In the genomic region with DNA sequence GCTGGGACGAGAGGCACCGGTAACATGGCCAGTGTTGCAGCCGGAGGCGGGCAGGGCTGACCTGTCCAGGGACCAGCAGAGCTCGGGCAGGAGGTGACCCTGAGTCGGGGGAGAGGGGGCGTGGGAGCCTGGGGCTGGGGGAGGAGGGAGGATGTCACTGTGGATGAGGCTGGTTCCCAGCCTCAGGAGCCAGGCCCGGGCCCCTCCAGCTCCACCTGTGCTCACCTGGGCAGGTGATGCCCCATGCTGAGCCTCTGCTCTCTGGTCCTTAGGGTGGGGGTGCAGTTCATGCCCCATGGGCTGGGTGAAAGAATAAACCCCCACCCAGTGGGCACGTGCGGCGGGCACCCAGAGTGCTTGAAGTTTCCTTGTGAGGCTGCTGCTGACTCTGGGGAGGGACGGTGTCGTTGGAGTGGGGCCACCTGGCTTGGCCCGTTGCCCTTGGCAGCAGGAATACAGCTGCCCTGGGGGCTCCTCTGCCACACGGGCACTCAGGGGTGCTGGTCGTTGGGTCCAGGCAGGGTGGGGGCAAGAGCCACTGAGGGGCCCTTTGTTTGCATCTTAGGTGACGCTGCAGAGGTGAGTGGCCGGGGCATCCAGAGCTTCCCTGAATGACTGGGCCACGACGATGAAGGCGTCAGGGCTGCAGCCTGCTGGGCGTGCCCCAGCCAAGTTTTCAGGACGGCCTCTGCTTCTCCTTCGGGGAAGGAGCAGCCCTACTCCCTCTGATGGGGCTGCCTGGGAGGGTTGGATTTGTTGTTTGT, we compare ENCODE assay signal across 1 cellular context.
TF ChIP-seq lines count a peak whose summit lies in the region.

No MANE protein-coding gene starts in this region.

TF ChIP-seq in GM12878, 131 proteins besides CTCF, POLR2A, EP300 and RAD21:
- TF ChIP-seq, protein P1, sequence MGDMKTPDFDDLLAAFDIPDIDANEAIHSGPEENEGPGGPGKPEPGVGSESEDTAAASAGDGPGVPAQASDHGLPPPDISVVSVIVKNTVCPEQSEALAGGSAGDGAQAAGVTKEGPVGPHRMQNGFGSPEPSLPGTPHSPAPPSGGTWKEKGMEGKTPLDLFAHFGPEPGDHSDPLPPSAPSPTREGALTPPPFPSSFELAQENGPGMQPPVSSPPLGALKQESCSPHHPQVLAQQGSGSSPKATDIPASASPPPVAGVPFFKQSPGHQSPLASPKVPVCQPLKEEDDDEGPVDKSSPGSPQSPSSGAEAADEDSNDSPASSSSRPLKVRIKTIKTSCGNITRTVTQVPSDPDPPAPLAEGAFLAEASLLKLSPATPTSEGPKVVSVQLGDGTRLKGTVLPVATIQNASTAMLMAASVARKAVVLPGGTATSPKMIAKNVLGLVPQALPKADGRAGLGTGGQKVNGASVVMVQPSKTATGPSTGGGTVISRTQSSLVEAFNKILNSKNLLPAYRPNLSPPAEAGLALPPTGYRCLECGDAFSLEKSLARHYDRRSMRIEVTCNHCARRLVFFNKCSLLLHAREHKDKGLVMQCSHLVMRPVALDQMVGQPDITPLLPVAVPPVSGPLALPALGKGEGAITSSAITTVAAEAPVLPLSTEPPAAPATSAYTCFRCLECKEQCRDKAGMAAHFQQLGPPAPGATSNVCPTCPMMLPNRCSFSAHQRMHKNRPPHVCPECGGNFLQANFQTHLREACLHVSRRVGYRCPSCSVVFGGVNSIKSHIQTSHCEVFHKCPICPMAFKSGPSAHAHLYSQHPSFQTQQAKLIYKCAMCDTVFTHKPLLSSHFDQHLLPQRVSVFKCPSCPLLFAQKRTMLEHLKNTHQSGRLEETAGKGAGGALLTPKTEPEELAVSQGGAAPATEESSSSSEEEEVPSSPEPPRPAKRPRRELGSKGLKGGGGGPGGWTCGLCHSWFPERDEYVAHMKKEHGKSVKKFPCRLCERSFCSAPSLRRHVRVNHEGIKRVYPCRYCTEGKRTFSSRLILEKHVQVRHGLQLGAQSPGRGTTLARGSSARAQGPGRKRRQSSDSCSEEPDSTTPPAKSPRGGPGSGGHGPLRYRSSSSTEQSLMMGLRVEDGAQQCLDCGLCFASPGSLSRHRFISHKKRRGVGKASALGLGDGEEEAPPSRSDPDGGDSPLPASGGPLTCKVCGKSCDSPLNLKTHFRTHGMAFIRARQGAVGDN (IDR thresholded peaks at IDR 0.05), result no peak
- TF ChIP-seq NRF1 (conservative IDR thresholded peaks at IDR 0.05; ENCODE audit: low read depth, low read length) (no peak), IKZF1 (conservative IDR thresholded peaks at IDR 0.05) (no peak), BMI1 (IDR thresholded peaks at IDR 0.05; ENCODE audit: borderline replicate concordance) (no peak), RCOR1 (conservative IDR thresholded peaks at IDR 0.05; ENCODE audit: low read depth, low read length) (no peak), MXI1 (IDR thresholded peaks at IDR 0.05; ENCODE audit: low read depth, low read length) (no peak), KAT2A (conservative IDR thresholded peaks at IDR 0.05; ENCODE audit: control insufficient read depth, low read depth, low read length) (no peak), BHLHE40 (IDR thresholded peaks at IDR 0.05; ENCODE audit: borderline replicate concordance in 1 of 2, low read depth in 2 of 2, low read length in 1 of 2) (no peak), NFYA (IDR thresholded peaks at IDR 0.05; ENCODE audit: borderline replicate concordance, low read depth, low read length) (no peak), TARDBP (IDR thresholded peaks at IDR 0.05; ENCODE audit: borderline replicate concordance) (no peak), SMAD1 (IDR thresholded peaks at IDR 0.05; ENCODE audit: low read depth, partially characterized antibody) (no peak), RB1 (IDR thresholded peaks at IDR 0.05; ENCODE audit: borderline replicate concordance) (no peak), RBBP5 (conservative IDR thresholded peaks at IDR 0.05) (no peak), RELA (IDR thresholded peaks at IDR 0.05; ENCODE audit: borderline replicate concordance, partially characterized antibody) (no peak), KLF5 (IDR thresholded peaks at IDR 0.05; ENCODE audit: partially characterized antibody) (no peak), TCF12 (IDR thresholded peaks at IDR 0.05; ENCODE audit: low read depth, low read length) (no peak), ESRRA (IDR thresholded peaks at IDR 0.05; ENCODE audit: low read length) (no peak)
- TF ChIP-seq, protein P2, sequence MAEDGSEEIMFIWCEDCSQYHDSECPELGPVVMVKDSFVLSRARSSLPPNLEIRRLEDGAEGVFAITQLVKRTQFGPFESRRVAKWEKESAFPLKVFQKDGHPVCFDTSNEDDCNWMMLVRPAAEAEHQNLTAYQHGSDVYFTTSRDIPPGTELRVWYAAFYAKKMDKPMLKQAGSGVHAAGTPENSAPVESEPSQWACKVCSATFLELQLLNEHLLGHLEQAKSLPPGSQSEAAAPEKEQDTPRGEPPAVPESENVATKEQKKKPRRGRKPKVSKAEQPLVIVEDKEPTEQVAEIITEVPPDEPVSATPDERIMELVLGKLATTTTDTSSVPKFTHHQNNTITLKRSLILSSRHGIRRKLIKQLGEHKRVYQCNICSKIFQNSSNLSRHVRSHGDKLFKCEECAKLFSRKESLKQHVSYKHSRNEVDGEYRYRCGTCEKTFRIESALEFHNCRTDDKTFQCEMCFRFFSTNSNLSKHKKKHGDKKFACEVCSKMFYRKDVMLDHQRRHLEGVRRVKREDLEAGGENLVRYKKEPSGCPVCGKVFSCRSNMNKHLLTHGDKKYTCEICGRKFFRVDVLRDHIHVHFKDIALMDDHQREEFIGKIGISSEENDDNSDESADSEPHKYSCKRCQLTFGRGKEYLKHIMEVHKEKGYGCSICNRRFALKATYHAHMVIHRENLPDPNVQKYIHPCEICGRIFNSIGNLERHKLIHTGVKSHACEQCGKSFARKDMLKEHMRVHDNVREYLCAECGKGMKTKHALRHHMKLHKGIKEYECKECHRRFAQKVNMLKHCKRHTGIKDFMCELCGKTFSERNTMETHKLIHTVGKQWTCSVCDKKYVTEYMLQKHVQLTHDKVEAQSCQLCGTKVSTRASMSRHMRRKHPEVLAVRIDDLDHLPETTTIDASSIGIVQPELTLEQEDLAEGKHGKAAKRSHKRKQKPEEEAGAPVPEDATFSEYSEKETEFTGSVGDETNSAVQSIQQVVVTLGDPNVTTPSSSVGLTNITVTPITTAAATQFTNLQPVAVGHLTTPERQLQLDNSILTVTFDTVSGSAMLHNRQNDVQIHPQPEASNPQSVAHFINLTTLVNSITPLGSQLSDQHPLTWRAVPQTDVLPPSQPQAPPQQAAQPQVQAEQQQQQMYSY (CRISPR knock-in tag; IDR thresholded peaks at IDR 0.05), result no peak
- TF ChIP-seq, protein P3, sequence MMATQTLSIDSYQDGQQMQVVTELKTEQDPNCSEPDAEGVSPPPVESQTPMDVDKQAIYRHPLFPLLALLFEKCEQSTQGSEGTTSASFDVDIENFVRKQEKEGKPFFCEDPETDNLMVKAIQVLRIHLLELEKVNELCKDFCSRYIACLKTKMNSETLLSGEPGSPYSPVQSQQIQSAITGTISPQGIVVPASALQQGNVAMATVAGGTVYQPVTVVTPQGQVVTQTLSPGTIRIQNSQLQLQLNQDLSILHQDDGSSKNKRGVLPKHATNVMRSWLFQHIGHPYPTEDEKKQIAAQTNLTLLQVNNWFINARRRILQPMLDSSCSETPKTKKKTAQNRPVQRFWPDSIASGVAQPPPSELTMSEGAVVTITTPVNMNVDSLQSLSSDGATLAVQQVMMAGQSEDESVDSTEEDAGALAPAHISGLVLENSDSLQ (IDR thresholded peaks at IDR 0.05), result no peak
